16 cellular contexts compared by ENCODE assay signal in genomic region chr1:2969870-2970291, GRCh38. TPM values are rescaled to one million over a fixed set of nuclear protein-coding genes. Genes with fewer than 3 reads are reported as not detected.
"Had no signal": no experiment of that assay in that cellular context is flagged by ENCODE, and none has a peak within 500 bp of the region (broad histone marks: within the 10 kb centered on the region; RNA-seq: fewer than 3 reads in every experiment).

No MANE protein-coding gene starts in this region.

- H3K4me1 ChIP-seq: heart left ventricle, neural progenitor cell, parathyroid adenoma, right lobe of liver had no signal

- H3K4me3 ChIP-seq: heart left ventricle, neural progenitor cell, right lobe of liver, SK-N-MC, testis had no signal

- DNase-seq: activated CD4-positive, alpha-beta T cell treated with anti-CD3 and anti-CD28 coated beads, Interleukin-2, amount 10 ng/mL, durations not matched to agents 24 days and 14 days; activated naive CD8-positive, alpha-beta T cell treated with anti-CD3 and anti-CD28 coated beads for 36 hours; foreskin melanocyte; stimulated activated CD4-positive, alpha-beta T cell treated with anti-CD3 and anti-CD28 coated beads, Interleukin-2, amount 100 ng/mL, for 48 hours; stimulated activated naive CD4-positive, alpha-beta T cell treated with Interleukin-2 at 50 U/mL for 16 hours; T-helper 1 cell; testis had no signal

- H3K9me3 ChIP-seq: heart left ventricle, right lobe of liver, testis had no signal

- ATAC-seq: activated T-helper 17 cell treated with anti-CD3 and anti-CD28 coated beads, Interleukin-2, amount 50 U/mL, for 72 hours; heart left ventricle; right lobe of liver had no signal

- H3K36me3 ChIP-seq: heart left ventricle, neural progenitor cell, right lobe of liver had no signal

- H3K27me3 ChIP-seq: neural progenitor cell, right lobe of liver, testis had no signal

- H3K27ac ChIP-seq: neural progenitor cell, parathyroid adenoma, right lobe of liver, SK-N-MC, testis, VCaP had no signal

RNA-seq across cellular contexts. Expression of gene ACTRT2, which starts 51.4 kb away (rescaled TPM):
- total RNA-seq: activated CD4-positive, alpha-beta T cell treated with anti-CD3 and anti-CD28 coated beads, Interleukin-2, amount 10 ng/mL, durations not matched to agents 24 days and 14 days; activated naive CD8-positive, alpha-beta T cell treated with anti-CD3 and anti-CD28 coated beads for 36 hours; activated T-helper 17 cell treated with anti-CD3 and anti-CD28 coated beads, Interleukin-2, amount 50 U/mL, for 72 hours; endothelial cell of umbilical vein; heart left ventricle; liver; right lobe of liver had no signal
